In the genomic region with DNA sequence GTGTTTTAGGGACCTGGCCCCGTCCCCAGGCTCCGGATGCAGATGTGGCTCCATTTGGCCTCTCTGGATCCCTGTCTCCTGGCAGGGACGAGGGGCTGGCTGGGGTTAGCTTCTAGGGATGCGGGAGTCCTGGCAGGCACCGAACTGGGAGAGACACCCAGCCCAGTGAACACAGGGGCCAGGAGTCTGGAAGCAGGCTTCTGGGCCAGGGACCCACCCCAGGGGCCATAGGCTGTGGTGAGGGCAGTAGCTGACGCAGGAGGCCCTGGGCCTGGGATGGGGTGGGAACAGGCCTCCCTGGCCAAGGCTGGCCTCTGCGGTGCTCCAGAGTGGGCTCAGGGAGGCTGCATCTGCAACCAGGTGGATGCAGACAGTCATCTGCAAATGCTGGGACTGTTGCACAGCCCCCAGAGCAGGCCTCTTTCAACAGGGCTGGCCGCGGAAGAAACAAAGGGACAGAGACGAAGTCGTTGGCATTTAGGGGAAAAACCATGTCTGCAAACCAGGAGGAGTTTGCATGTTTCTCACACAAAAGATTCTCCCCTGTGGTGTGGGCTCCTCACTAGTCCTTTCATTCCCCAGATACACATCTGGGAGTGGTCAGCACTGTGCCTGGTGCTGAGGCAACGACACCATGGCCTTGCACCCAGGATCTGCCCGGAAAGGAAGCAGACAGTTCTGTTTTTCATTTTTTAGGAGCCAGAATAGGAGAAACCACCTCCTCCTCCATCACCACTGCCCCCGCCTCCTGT, we compare ENCODE assay signal across 17 cellular contexts. TPM values are rescaled to one million over a fixed set of nuclear protein-coding genes. Genes with fewer than 3 reads are reported as not detected.
DNase-seq lines count a peak whose midpoint lies in the region; TF ChIP-seq lines count a peak whose summit lies in the region.
"Had no signal": no experiment of that assay in that cellular context is flagged by ENCODE, and none has a peak within 500 bp of the region (broad histone marks: within the 10 kb centered on the region; RNA-seq: fewer than 3 reads in every experiment).

No MANE protein-coding gene starts in this region.

- H3F3A ChIP-seq in PC-9 (ENCODE audit: insufficient read depth, low read depth): peaks cover 23% of the 10 kb centered on the region

- no peaks in the 10 kb centered on the region for H3K27me3 ChIP-seq in PC-9 (ENCODE audit: insufficient read depth, low read depth)
- no peaks in the 10 kb centered on the region for H3K27me3 ChIP-seq in CD8-positive, alpha-beta memory T cell (ENCODE audit: insufficient read depth, low read length, poor library complexity, severe bottlenecking)
- H3K27me3 ChIP-seq: BE2C had no signal

- in situ Hi-C loops in GM13976 (cut with MboI; ENCODE audit: low sequenced_read_pairs, unreplicated experiment): no loop called here

- TF ChIP-seq CTCF in GM13976 (IDR thresholded peaks at IDR 0.05; ENCODE audit: borderline replicate concordance, control extremely low read depth, extremely low read depth, insufficient read depth, missing control alignments) (no peak), PC-9 (conservative IDR thresholded peaks at IDR 0.05) (no peak), osteocyte (IDR thresholded peaks at IDR 0.05) (no peak)

- H3K36me3 ChIP-seq in PC-9 (ENCODE audit: low read depth): no peaks in the 10 kb centered on the region
- no peaks in the 10 kb centered on the region for H3K36me3 ChIP-seq in CD8-positive, alpha-beta memory T cell (ENCODE audit: insufficient read depth, low read length)
- H3K36me3 ChIP-seq: BE2C had no signal

- no peaks in the 10 kb centered on the region for H3K79me2 ChIP-seq in PC-9 (ENCODE audit: low read depth)

- no peaks in the 10 kb centered on the region for H4K20me1 ChIP-seq in PC-9 (ENCODE audit: insufficient read depth)

- H3K9me3 ChIP-seq in PC-9 (ENCODE audit: insufficient read depth, low read depth): no peaks in the 10 kb centered on the region
- no peaks in the 10 kb centered on the region for H3K9me3 ChIP-seq in CD8-positive, alpha-beta memory T cell (ENCODE audit: low read length)
- H3K9me3 ChIP-seq: BE2C had no signal

- H3K9me2 ChIP-seq in PC-9 (ENCODE audit: insufficient read depth): no peaks in the 10 kb centered on the region

- peak overlapping the region; percentile 81 for H3K27ac ChIP-seq in PC-9
- H3K27ac ChIP-seq in CD8-positive, alpha-beta memory T cell (ENCODE audit: low read depth, low read length): no peak overlapping the region

- H3K4me3 Mint-ChIP-seq in osteocyte (ENCODE audit: unreplicated experiment): no peak overlapping the region
- H3K4me3 Mint-ChIP-seq in activated T-helper 1 cell treated with anti-CD3 and anti-CD28 coated beads, Interleukin-12 subunit alpha, Interleukin-12 subunit beta, Interleukin-2, Interleukin-4 antibody, amounts not matched to agents 30 ng/mL and 10 ng/mL and 1 ng/mL, durations not matched to agents 14 hours and 24 hours and 36 hours: no peak overlapping the region
- H3K4me3 Mint-ChIP-seq in CD8-positive, alpha-beta memory T cell: no peak overlapping the region
- H3K4me3 Mint-ChIP-seq: HFFc6 had no signal

- no peak overlapping the region for H2AFZ ChIP-seq in PC-9

- peaks cover 37% of the 10 kb centered on the region for H3K4me1 ChIP-seq in PC-9 (replicated peaks; ENCODE audit: insufficient read depth)
- H3K4me1 ChIP-seq in CD8-positive, alpha-beta memory T cell (ENCODE audit: insufficient read depth, low read length): no peaks in the 10 kb centered on the region
- H3K4me1 ChIP-seq: BE2C had no signal

- intact Hi-C loops in PC-9 (cut with micrococcal nuclease; ENCODE audit: unreplicated experiment): loop anchor here (5.0 kb wide), 1 partner anchor 58 kb away; no protein-coding TSS in a partner anchor
- intact Hi-C loops in activated T-helper 1 cell treated with anti-CD3 and anti-CD28 coated beads, Interleukin-12 subunit alpha, Interleukin-12 subunit beta, Interleukin-2, Interleukin-4 antibody, amounts not matched to agents 30 ng/mL and 10 ng/mL and 1 ng/mL, durations not matched to agents 14 hours and 24 hours and 36 hours (cut with micrococcal nuclease): no loop called here

- POLR2A ChIA-PET in PC-9 (lab: Charles Lee; ENCODE audit: unreplicated experiment): no interaction called here
- POLR2A ChIA-PET in CD8-positive, alpha-beta memory T cell (lab: Charles Lee): no interaction called here

- H3K36me3 Mint-ChIP-seq in osteocyte (ENCODE audit: unreplicated experiment): no peaks in the 10 kb centered on the region
- H3K36me3 Mint-ChIP-seq in activated T-helper 1 cell treated with anti-CD3 and anti-CD28 coated beads, Interleukin-12 subunit alpha, Interleukin-12 subunit beta, Interleukin-2, Interleukin-4 antibody, amounts not matched to agents 30 ng/mL and 10 ng/mL and 1 ng/mL, durations not matched to agents 14 hours and 24 hours and 36 hours (ENCODE audit: low read depth): no peaks in the 10 kb centered on the region
- no peaks in the 10 kb centered on the region for H3K36me3 Mint-ChIP-seq in CD8-positive, alpha-beta memory T cell

- no peaks in the 10 kb centered on the region for H3K27me3 Mint-ChIP-seq in osteocyte (ENCODE audit: unreplicated experiment)
- peaks cover 8% of the 10 kb centered on the region for H3K27me3 Mint-ChIP-seq in activated T-helper 1 cell treated with anti-CD3 and anti-CD28 coated beads, Interleukin-12 subunit alpha, Interleukin-12 subunit beta, Interleukin-2, Interleukin-4 antibody, amounts not matched to agents 30 ng/mL and 10 ng/mL and 1 ng/mL, durations not matched to agents 14 hours and 24 hours and 36 hours (ENCODE audit: insufficient read depth)
- peaks cover 0 to 4% of the 10 kb centered on the region in 2 donors for H3K27me3 Mint-ChIP-seq in CD8-positive, alpha-beta memory T cell

- H3K4me2 ChIP-seq in PC-9: peak overlapping the region; percentile 62

- BruUV-seq in PC-9 (replicated peaks; lab: Mats Ljungman, UMichigan): TSS peak; percentile 83

- peaks cover 2% of the 10 kb centered on the region for H3K4me1 Mint-ChIP-seq in osteocyte (ENCODE audit: unreplicated experiment)
- no peaks in the 10 kb centered on the region for H3K4me1 Mint-ChIP-seq in activated T-helper 1 cell treated with anti-CD3 and anti-CD28 coated beads, Interleukin-12 subunit alpha, Interleukin-12 subunit beta, Interleukin-2, Interleukin-4 antibody, amounts not matched to agents 30 ng/mL and 10 ng/mL and 1 ng/mL, durations not matched to agents 14 hours and 24 hours and 36 hours (ENCODE audit: low read depth)
- no peaks in the 10 kb centered on the region for H3K4me1 Mint-ChIP-seq in CD8-positive, alpha-beta memory T cell

- H3K4me3 ChIP-seq in PC-9: no peak overlapping the region
- no peak overlapping the region for H3K4me3 ChIP-seq in CD8-positive, alpha-beta memory T cell (ENCODE audit: low read length)

- no peak overlapping the region for H3K27ac Mint-ChIP-seq in osteocyte (ENCODE audit: unreplicated experiment)
- H3K27ac Mint-ChIP-seq in activated T-helper 1 cell treated with anti-CD3 and anti-CD28 coated beads, Interleukin-12 subunit alpha, Interleukin-12 subunit beta, Interleukin-2, Interleukin-4 antibody, amounts not matched to agents 30 ng/mL and 10 ng/mL and 1 ng/mL, durations not matched to agents 14 hours and 24 hours and 36 hours: no peak overlapping the region
- no peak overlapping the region for H3K27ac Mint-ChIP-seq in CD8-positive, alpha-beta memory T cell

- CTCF ChIA-PET in PC-9 (lab: Charles Lee): no interaction called here
- CTCF ChIA-PET in CD8-positive, alpha-beta memory T cell (lab: Charles Lee): no interaction called here

- DNase-seq in GM13976 (ENCODE audit: low spot score) (peak; percentile 18), PC-9 (no peak), iPS-NIHi11 (ENCODE audit: low spot score) (peak; percentile 28), osteocyte (ENCODE audit: extremely low spot score, unreplicated experiment) (peak; percentile 77), AG20443 (ENCODE audit: low spot score) (no peak), NCI-H82 treated with DMSO at 0.1 percent for 48 hours (lab: John Stamatoyannopoulos, UW; ENCODE audit: unreplicated experiment) (no peak)
- no peak for DNase-seq in activated T-helper 1 cell treated with anti-CD3 and anti-CD28 coated beads, Interleukin-12 subunit alpha, Interleukin-12 subunit beta, Interleukin-2, Interleukin-4 antibody, amounts not matched to agents 30 ng/mL and 10 ng/mL and 1 ng/mL, durations not matched to agents 14 hours and 24 hours and 36 hours (ENCODE audit: low spot score)
- DNase-seq in CD8-positive, alpha-beta memory T cell: no peak
- DNase-seq: ACHN; BE2C; KBM-7; NCI-H1048; NCI-H226; NCI-H526; NK-92 treated with Interleukin-12 subunit alpha and Interleukin-12 subunit beta, amount 100 ng/mL, for 24 hours; SHP77 treated with DMSO at 0.1 percent for 48 hours had no signal

- H3K9me3 Mint-ChIP-seq in osteocyte (ENCODE audit: unreplicated experiment): no peaks in the 10 kb centered on the region
- no peaks in the 10 kb centered on the region for H3K9me3 Mint-ChIP-seq in activated T-helper 1 cell treated with anti-CD3 and anti-CD28 coated beads, Interleukin-12 subunit alpha, Interleukin-12 subunit beta, Interleukin-2, Interleukin-4 antibody, amounts not matched to agents 30 ng/mL and 10 ng/mL and 1 ng/mL, durations not matched to agents 14 hours and 24 hours and 36 hours
- H3K9me3 Mint-ChIP-seq in CD8-positive, alpha-beta memory T cell: peaks cover 0 to 3% (median 0%) of the 10 kb centered on the region in 5 donors
- H3K9me3 Mint-ChIP-seq: HFFc6 had no signal

RNA-seq across cellular contexts. Expression of gene ZNF488, which starts 36.4 kb away (rescaled TPM):
- total RNA-seq in PC-9 (2021) (11.4 and 18.1 TPM in 2 replicates), osteocyte (0.35 and 0.55 TPM in 2 replicates)
- not detected in 2 replicates for total RNA-seq in activated T-helper 1 cell treated with anti-CD3 and anti-CD28 coated beads, Interleukin-12 subunit alpha, Interleukin-12 subunit beta, Interleukin-2, Interleukin-4 antibody, amounts not matched to agents 30 ng/mL and 10 ng/mL and 1 ng/mL, durations not matched to agents 14 hours and 24 hours and 36 hours
- under 1 TPM; 0.42 to 0.44 TPM for total RNA-seq in CD8-positive, alpha-beta memory T cell
- polyA plus RNA-seq in CD8-positive, alpha-beta memory T cell: not detected

Comparison
In these comparisons a context has a peak if more than half of its experiments do, and no peak if none do; other contexts are left out.
1. DNase-seq: peak in GM13976 (single experiment), iPS-NIHi11 (single experiment) and osteocyte (single experiment); none in PC-9 (0 of 2), AG20443 (single experiment), activated T-helper 1 cell treated with anti-CD3 and anti-CD28 coated beads, Interleukin-12 subunit alpha, Interleukin-12 subunit beta, Interleukin-2, Interleukin-4 antibody, amounts not matched to agents 30 ng/mL and 10 ng/mL and 1 ng/mL, durations not matched to agents 14 hours and 24 hours and 36 hours (single experiment), NCI-H82 treated with DMSO at 0.1 percent for 48 hours (single experiment) and CD8-positive, alpha-beta memory T cell (0 of 5).